Comparison of ENCODE assay signal across 2 cellular contexts in genomic region chr3:197752107-197752506, GRCh38.
TF ChIP-seq lines count a peak whose summit lies in the region.

No MANE protein-coding gene starts in this region.

TF ChIP-seq in IMR-90, 13 proteins besides CTCF, POLR2A, EP300 and RAD21:
- TF ChIP-seq CEBPB (IDR thresholded peaks at IDR 0.05; ENCODE audit: low read depth, low read length): no peak
- TF ChIP-seq ELK1 (IDR thresholded peaks at IDR 0.05; ENCODE audit: borderline replicate concordance, low read depth, low read length): no peak
- no peak for TF ChIP-seq SMC3 (IDR thresholded peaks at IDR 0.05; ENCODE audit: low read depth, low read length)
- TF ChIP-seq FOS (IDR thresholded peaks at IDR 0.05; ENCODE audit: low read depth, low read length): no peak
- TF ChIP-seq MAZ (IDR thresholded peaks at IDR 0.05; ENCODE audit: borderline replicate concordance, low read depth, low read length): no peak
- no peak for TF ChIP-seq CHD1 (IDR thresholded peaks at IDR 0.05; ENCODE audit: low read depth, low read length)
- TF ChIP-seq MAFK (IDR thresholded peaks at IDR 0.05; ENCODE audit: low read depth, low read length): no peak
- no peak for TF ChIP-seq RFX5 (IDR thresholded peaks at IDR 0.05; ENCODE audit: low read depth, low read length)
- no peak for TF ChIP-seq NFE2L2 (IDR thresholded peaks at IDR 0.05; ENCODE audit: low read depth, low read length)
- no peak for TF ChIP-seq MXI1 (IDR thresholded peaks at IDR 0.05; ENCODE audit: borderline replicate concordance, low read depth, low read length)
- no peak for TF ChIP-seq USF2 (IDR thresholded peaks at IDR 0.05; ENCODE audit: low read depth, low read length)
- no peak for TF ChIP-seq RCOR1 (IDR thresholded peaks at IDR 0.05; ENCODE audit: insufficient replicate concordance, low read length)
- no peak for TF ChIP-seq BHLHE40 (IDR thresholded peaks at IDR 0.05; ENCODE audit: low read depth, low read length)

TF ChIP-seq in neural cell, 6 proteins besides CTCF, POLR2A, EP300 and RAD21:
- TF ChIP-seq TAF1 (IDR thresholded peaks at IDR 0.05; ENCODE audit: low read depth): no peak
- no peak for TF ChIP-seq MXI1 (conservative IDR thresholded peaks at IDR 0.05; ENCODE audit: poor library complexity, severe bottlenecking)
- TF ChIP-seq POLR2AphosphoS5 (IDR thresholded peaks at IDR 0.05): no peak
- no peak for TF ChIP-seq EZH2 (IDR thresholded peaks at IDR 0.05; ENCODE audit: borderline replicate concordance, insufficient read depth, low read length, poor library complexity, severe bottlenecking)
- TF ChIP-seq, protein P1, sequence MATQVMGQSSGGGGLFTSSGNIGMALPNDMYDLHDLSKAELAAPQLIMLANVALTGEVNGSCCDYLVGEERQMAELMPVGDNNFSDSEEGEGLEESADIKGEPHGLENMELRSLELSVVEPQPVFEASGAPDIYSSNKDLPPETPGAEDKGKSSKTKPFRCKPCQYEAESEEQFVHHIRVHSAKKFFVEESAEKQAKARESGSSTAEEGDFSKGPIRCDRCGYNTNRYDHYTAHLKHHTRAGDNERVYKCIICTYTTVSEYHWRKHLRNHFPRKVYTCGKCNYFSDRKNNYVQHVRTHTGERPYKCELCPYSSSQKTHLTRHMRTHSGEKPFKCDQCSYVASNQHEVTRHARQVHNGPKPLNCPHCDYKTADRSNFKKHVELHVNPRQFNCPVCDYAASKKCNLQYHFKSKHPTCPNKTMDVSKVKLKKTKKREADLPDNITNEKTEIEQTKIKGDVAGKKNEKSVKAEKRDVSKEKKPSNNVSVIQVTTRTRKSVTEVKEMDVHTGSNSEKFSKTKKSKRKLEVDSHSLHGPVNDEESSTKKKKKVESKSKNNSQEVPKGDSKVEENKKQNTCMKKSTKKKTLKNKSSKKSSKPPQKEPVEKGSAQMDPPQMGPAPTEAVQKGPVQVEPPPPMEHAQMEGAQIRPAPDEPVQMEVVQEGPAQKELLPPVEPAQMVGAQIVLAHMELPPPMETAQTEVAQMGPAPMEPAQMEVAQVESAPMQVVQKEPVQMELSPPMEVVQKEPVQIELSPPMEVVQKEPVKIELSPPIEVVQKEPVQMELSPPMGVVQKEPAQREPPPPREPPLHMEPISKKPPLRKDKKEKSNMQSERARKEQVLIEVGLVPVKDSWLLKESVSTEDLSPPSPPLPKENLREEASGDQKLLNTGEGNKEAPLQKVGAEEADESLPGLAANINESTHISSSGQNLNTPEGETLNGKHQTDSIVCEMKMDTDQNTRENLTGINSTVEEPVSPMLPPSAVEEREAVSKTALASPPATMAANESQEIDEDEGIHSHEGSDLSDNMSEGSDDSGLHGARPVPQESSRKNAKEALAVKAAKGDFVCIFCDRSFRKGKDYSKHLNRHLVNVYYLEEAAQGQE (IDR thresholded peaks at IDR 0.05; ENCODE audit: borderline replicate concordance): no peak
- no peak for TF ChIP-seq SMC3 (conservative IDR thresholded peaks at IDR 0.05; ENCODE audit: poor library complexity)
